ENCODE assay signal across 1 cellular context in the genomic region with DNA sequence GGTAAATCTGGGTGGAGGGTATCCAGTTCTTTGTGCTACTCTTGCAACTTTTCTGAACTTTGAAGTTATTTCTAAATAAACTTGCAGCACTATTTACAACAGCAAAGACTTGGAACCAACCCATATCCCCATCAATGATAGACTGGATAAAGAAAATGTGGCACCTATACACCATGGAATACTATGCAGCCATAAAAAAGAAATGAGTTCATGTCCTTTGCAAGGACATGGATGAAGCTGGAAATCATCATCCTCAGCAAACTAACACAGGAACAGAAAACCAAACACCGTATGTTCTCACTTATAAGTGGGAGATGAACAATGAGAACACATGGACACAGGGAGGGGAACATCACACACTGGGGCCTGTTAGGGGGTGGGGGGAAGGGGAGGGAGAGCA. TPM values are rescaled to one million over a fixed set of nuclear protein-coding genes. Genes with fewer than 3 reads are reported as not detected.
"Had no signal": no experiment of that assay in that cellular context is flagged by ENCODE, and none has a peak within 500 bp of the region (broad histone marks: within the 10 kb centered on the region; RNA-seq: fewer than 3 reads in every experiment).

No MANE protein-coding gene starts in this region.

RNA-seq across cellular contexts. Expression of a gene that starts 16.7 kb away (rescaled TPM):
- total RNA-seq: OCI-LY7 had no signal
